10 cellular contexts compared by ENCODE assay signal in genomic region chr20:62134735-62135231, GRCh38. TPM values are rescaled to one million over a fixed set of nuclear protein-coding genes. Genes with fewer than 3 reads are reported as not detected.
DNase-seq lines count a peak whose midpoint lies in the region; TF ChIP-seq lines count a peak whose summit lies in the region.
"Had no signal": no experiment of that assay in that cellular context is flagged by ENCODE, and none has a peak within 500 bp of the region (broad histone marks: within the 10 kb centered on the region; RNA-seq: fewer than 3 reads in every experiment).

No MANE protein-coding gene starts in this region.

- peaks cover 54% of the 10 kb centered on the region for H3K36me3 Mint-ChIP-seq in chondrocyte (ENCODE audit: low read depth)
- peaks cover 63% of the 10 kb centered on the region for H3K36me3 Mint-ChIP-seq in nephron progenitor cell (ENCODE audit: low read depth)

- TF ChIP-seq CTCF in HL-60 (IDR thresholded peaks at IDR 0.05; ENCODE audit: insufficient read depth, low read length), result no peak
- TF ChIP-seq CTCF in chondrocyte (IDR thresholded peaks at IDR 0.05), result no peak
- no peak for TF ChIP-seq CTCF in testis (IDR thresholded peaks at IDR 0.05)
- no peak for TF ChIP-seq CTCF in nephron progenitor cell (IDR thresholded peaks at IDR 0.05)
- TF ChIP-seq CTCF in smooth muscle cell (IDR thresholded peaks at IDR 0.05; ENCODE audit: borderline replicate concordance, insufficient read depth, poor library complexity, severe bottlenecking), result no peak

- no peak overlapping the region for H2AFZ ChIP-seq in smooth muscle cell (ENCODE audit: low read depth)

- H3K4me3 ChIP-seq in HL-60 (replicated peaks; ENCODE audit: insufficient read depth, low read length) (no peak overlapping the region), testis (no peak overlapping the region), smooth muscle cell (no peak overlapping the region)

- H3K27ac ChIP-seq in HL-60 (replicated peaks) (peak overlapping the region; percentile 37; the same call in 1 of the 2 replicates), testis (peak overlapping the region in 1 of 2 donors; percentile 17), smooth muscle cell (ENCODE audit: low read depth) (no peak overlapping the region)

- no peaks in the 10 kb centered on the region for H3K4me1 Mint-ChIP-seq in chondrocyte (ENCODE audit: low read depth)
- H3K4me1 Mint-ChIP-seq in nephron progenitor cell, result no peaks in the 10 kb centered on the region

- H3F3A ChIP-seq in smooth muscle cell (ENCODE audit: low read depth), result peaks cover 49% of the 10 kb centered on the region

- H3K9me3 Mint-ChIP-seq in chondrocyte (ENCODE audit: low read depth) (no peaks in the 10 kb centered on the region), nephron progenitor cell (no peaks in the 10 kb centered on the region)

- no peak overlapping the region for H3K4me2 ChIP-seq in smooth muscle cell

- peak overlapping the region; percentile 12 for H3K27ac Mint-ChIP-seq in chondrocyte (ENCODE audit: unreplicated experiment)
- H3K27ac Mint-ChIP-seq in nephron progenitor cell, result no peak overlapping the region

- peaks cover 70% of the 10 kb centered on the region for H4K20me1 ChIP-seq in smooth muscle cell (ENCODE audit: low read depth)

- H3K9me3 ChIP-seq in testis (no peaks in the 10 kb centered on the region), smooth muscle cell (replicated peaks; ENCODE audit: low read depth) (no peaks in the 10 kb centered on the region)

- H3K27me3 Mint-ChIP-seq in chondrocyte (ENCODE audit: low read depth), result no peaks in the 10 kb centered on the region
- peaks cover 3% of the 10 kb centered on the region for H3K27me3 Mint-ChIP-seq in nephron progenitor cell (ENCODE audit: low read depth, poor library complexity)
- H3K27me3 Mint-ChIP-seq: activated CD8-positive, alpha-beta memory T cell treated with anti-CD3 and anti-CD28 coated beads, Interleukin-2, amount 10 ng/mL, durations not matched to agents 7 days and 5 days had no signal

- no peak for DNase-seq in HL-60 (ENCODE audit: low read depth in 1 of 2, low spot score in 1 of 2)
- no peak for DNase-seq in chondrocyte (ENCODE audit: low spot score)
- peak; percentile 82 for DNase-seq in iris pigment epithelial cell (ENCODE audit: low read depth)
- DNase-seq in testis, result peak; percentile 69
- DNase-seq in nephron progenitor cell, result no peak
- DNase-seq in OCI-M1 (lab: John Stamatoyannopoulos, UW), result no peak
- no peak for DNase-seq in smooth muscle cell (lab: John Stamatoyannopoulos, UW; ENCODE audit: unreplicated experiment)
- DNase-seq: activated CD8-positive, alpha-beta memory T cell treated with anti-CD3 and anti-CD28 coated beads, Interleukin-2, amount 10 ng/mL, durations not matched to agents 7 days and 5 days; EL; NCI-H1105 treated with DMSO at 0.1 percent for 48 hours had no signal

- WGBS in testis, 2 donors, result 31 to 56% methylated on average over 7 to 11 of the region's 11 CpGs
- WGBS in smooth muscle cell (ENCODE audit: low lambda C conversion rate), result 92% methylated on average over 11 of the region's 11 CpGs

- no peak overlapping the region for H3K9ac ChIP-seq in smooth muscle cell (ENCODE audit: low read depth)

- no peaks in the 10 kb centered on the region for H3K27me3 ChIP-seq in HL-60 (ENCODE audit: insufficient read depth, poor library complexity, severe bottlenecking)
- H3K27me3 ChIP-seq in testis, result no peaks in the 10 kb centered on the region
- no peaks in the 10 kb centered on the region for H3K27me3 ChIP-seq in smooth muscle cell (ENCODE audit: low read depth)

- peaks cover 16% of the 10 kb centered on the region for H3K79me2 ChIP-seq in smooth muscle cell (ENCODE audit: low read depth)

- H3K4me1 ChIP-seq in testis (peaks cover 4% of the 10 kb centered on the region), smooth muscle cell (ENCODE audit: low read depth) (no peaks in the 10 kb centered on the region)

- H3K4me3 Mint-ChIP-seq in chondrocyte (ENCODE audit: unreplicated experiment) (no peak overlapping the region), nephron progenitor cell (no peak overlapping the region)
- H3K4me3 Mint-ChIP-seq: activated CD8-positive, alpha-beta memory T cell treated with anti-CD3 and anti-CD28 coated beads, Interleukin-2, amount 10 ng/mL, durations not matched to agents 7 days and 5 days had no signal

- TF ChIP-seq POLR2A in testis (IDR thresholded peaks at IDR 0.05), result no peak

- intact Hi-C loops in testis (cut with DNase I; ENCODE audit: low total_unique reads), result no loop called here

- no peaks in the 10 kb centered on the region for H3K36me3 ChIP-seq in testis (ENCODE audit: low read depth, missing control alignments)
- peaks cover 3% of the 10 kb centered on the region for H3K36me3 ChIP-seq in smooth muscle cell (ENCODE audit: low read depth)

RNA-seq across cellular contexts. Expression of gene PSMA7, which starts 8.4 kb away (rescaled TPM):
- total RNA-seq in chondrocyte, result 218 to 238 TPM (median 226 TPM) in 3 replicates
- 100 to 1,000 TPM; 146 to 203 TPM for total RNA-seq in testis
- polyA plus RNA-seq in testis (ENCODE audit: insufficient read depth, low read depth, low replicate concordance), result 124 TPM
- total RNA-seq in smooth muscle cell, result 297 and 376 TPM in 2 replicates
- polyA plus RNA-seq in smooth muscle cell, result 461 and 473 TPM in 2 replicates

RNA-seq across cellular contexts. Expression of gene SS18L1, which starts 8.8 kb away (rescaled TPM):
- total RNA-seq in chondrocyte (13.3 to 14.8 TPM (median 13.4 TPM) in 3 replicates), testis (10 to 100 TPM; 54.6 to 69.5 TPM), smooth muscle cell (10.1 and 15.1 TPM in 2 replicates)
- polyA plus RNA-seq in testis (ENCODE audit: insufficient read depth, low read depth, low replicate concordance) (16.2 TPM), smooth muscle cell (1.1 and 2.3 TPM in 2 replicates)

RNA-seq across cellular contexts. Expression of gene LSM14B, which starts 12.5 kb away (rescaled TPM):
- total RNA-seq in chondrocyte (37.3 to 51.9 TPM (median 48.6 TPM) in 3 replicates), testis (100 to 1,000 TPM; 116 to 137 TPM), smooth muscle cell (21.5 and 22.7 TPM in 2 replicates)
- polyA plus RNA-seq in testis (ENCODE audit: insufficient read depth, low read depth, low replicate concordance) (91.0 TPM), smooth muscle cell (4.9 and 5.6 TPM in 2 replicates)

RNA-seq across cellular contexts. Expression of gene MTG2, which starts 48.0 kb away (rescaled TPM):
- total RNA-seq in chondrocyte (22.3 to 28.3 TPM (median 22.6 TPM) in 3 replicates), testis (10 to 100 TPM; 61.9 to 76.8 TPM), smooth muscle cell (19.9 and 21.9 TPM in 2 replicates)
- polyA plus RNA-seq in testis (ENCODE audit: insufficient read depth, low read depth, low replicate concordance) (53.3 TPM), smooth muscle cell (13.4 and 17.9 TPM in 2 replicates)

Comparison
In these comparisons a context has a peak if more than half of its experiments do, and no peak if none do; other contexts are left out.
1. DNase-seq: peak in iris pigment epithelial cell (single experiment) and testis (single experiment); none in HL-60 (0 of 2), chondrocyte (single experiment), nephron progenitor cell (single experiment), OCI-M1 (single experiment) and smooth muscle cell (single experiment).